ENCODE assay signal across 1 cellular context in the genomic region with DNA sequence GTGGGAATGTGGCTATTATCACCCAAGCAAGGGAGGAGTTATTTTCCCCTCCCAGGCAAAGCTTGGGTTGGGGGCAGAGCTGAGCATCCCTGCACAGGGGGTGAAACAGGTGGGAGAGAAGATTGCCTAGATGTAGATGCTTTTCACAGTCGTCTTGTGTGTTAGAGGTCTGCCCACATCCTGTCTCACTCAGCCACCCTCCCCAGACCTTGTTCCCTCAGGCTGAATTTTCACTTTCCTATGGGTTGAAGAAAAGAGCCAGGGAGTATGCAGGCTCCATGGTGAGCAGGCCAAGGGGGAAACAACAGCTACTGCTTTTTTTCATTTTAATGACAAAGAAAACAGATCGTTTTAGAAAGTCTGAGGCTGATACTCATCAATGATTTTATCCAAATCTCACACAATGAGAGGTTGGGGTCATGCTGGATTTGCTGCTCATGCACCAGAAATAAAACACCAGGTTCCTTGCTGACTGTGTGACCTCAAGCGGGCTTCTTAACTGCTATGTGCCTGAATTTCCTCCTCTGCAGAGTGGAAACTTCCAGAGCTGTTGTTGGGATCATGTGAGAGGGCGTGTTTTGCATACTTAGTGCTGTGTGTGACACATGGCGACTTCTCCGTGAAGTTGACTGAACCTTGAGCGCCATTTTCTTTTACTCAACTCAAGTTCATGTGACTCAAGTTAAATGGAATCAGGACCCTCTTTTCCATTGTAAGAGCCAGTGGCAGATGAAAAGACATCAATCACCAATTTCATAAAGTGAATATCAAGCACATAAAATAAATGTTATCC.
TF ChIP-seq lines count a peak whose summit lies in the region.

No MANE protein-coding gene starts in this region.

TF ChIP-seq in GM23338, 12 proteins besides CTCF, POLR2A, EP300 and RAD21 (continued from another document):
- TF ChIP-seq ZNF462 (CRISPR knock-in tag; IDR thresholded peaks at IDR 0.05) = no peak
- no peak for TF ChIP-seq EZH2 (IDR thresholded peaks at IDR 0.05; ENCODE audit: low read depth, unreplicated experiment)
- TF ChIP-seq JUNB (IDR thresholded peaks at IDR 0.05; ENCODE audit: unreplicated experiment) = no peak
- TF ChIP-seq STAT1 (IDR thresholded peaks at IDR 0.05; ENCODE audit: unreplicated experiment) = no peak
- no peak for TF ChIP-seq CREB1 (CRISPR knock-in tag; IDR thresholded peaks at IDR 0.05; ENCODE audit: low read depth)
- TF ChIP-seq NANOG (IDR thresholded peaks at IDR 0.05; ENCODE audit: borderline replicate concordance) = no peak; the same call in 1 of the 2 replicates
- TF ChIP-seq ZNF331 (CRISPR knock-in tag; IDR thresholded peaks at IDR 0.05; ENCODE audit: low read depth) = no peak
- no peak for TF ChIP-seq EZH2phosphoT487 (IDR thresholded peaks at IDR 0.05; ENCODE audit: unreplicated experiment)
- TF ChIP-seq, protein P1, sequence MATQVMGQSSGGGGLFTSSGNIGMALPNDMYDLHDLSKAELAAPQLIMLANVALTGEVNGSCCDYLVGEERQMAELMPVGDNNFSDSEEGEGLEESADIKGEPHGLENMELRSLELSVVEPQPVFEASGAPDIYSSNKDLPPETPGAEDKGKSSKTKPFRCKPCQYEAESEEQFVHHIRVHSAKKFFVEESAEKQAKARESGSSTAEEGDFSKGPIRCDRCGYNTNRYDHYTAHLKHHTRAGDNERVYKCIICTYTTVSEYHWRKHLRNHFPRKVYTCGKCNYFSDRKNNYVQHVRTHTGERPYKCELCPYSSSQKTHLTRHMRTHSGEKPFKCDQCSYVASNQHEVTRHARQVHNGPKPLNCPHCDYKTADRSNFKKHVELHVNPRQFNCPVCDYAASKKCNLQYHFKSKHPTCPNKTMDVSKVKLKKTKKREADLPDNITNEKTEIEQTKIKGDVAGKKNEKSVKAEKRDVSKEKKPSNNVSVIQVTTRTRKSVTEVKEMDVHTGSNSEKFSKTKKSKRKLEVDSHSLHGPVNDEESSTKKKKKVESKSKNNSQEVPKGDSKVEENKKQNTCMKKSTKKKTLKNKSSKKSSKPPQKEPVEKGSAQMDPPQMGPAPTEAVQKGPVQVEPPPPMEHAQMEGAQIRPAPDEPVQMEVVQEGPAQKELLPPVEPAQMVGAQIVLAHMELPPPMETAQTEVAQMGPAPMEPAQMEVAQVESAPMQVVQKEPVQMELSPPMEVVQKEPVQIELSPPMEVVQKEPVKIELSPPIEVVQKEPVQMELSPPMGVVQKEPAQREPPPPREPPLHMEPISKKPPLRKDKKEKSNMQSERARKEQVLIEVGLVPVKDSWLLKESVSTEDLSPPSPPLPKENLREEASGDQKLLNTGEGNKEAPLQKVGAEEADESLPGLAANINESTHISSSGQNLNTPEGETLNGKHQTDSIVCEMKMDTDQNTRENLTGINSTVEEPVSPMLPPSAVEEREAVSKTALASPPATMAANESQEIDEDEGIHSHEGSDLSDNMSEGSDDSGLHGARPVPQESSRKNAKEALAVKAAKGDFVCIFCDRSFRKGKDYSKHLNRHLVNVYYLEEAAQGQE (IDR thresholded peaks at IDR 0.05; ENCODE audit: unreplicated experiment) = no peak
- no peak for TF ChIP-seq POLR2AphosphoS5 (IDR thresholded peaks at IDR 0.05; ENCODE audit: low read depth)
